ENCODE assay signal across 8 cellular contexts in genomic region chr4:99300934-99301333, GRCh38. TPM values are rescaled to one million over a fixed set of nuclear protein-coding genes. Genes with fewer than 3 reads are reported as not detected.
A peak's percentile ranks its signal among the peaks of the same experiment; 100 is the strongest.
DNase-seq lines count a peak whose midpoint lies in the region; ATAC-seq and TF ChIP-seq lines count a peak whose summit lies in the region.

No MANE protein-coding gene starts in this region.

- 0 out of 2 replicates have a peak overlapping the region, but pooled peaks have one; percentile 15 for H3K4me3 ChIP-seq in GM23248
- H3K4me3 ChIP-seq in SK-N-MC, result peak overlapping the region; percentile 27; the same call in 1 of the 2 replicates
- no peak overlapping the region for H3K4me3 ChIP-seq in heart right ventricle
- H3K4me3 ChIP-seq in gastrocnemius medialis, result no peak overlapping the region

- H3F3A ChIP-seq in GM23248 (ENCODE audit: insufficient read depth), result peaks cover 18% of the 10 kb centered on the region

- H3K9me3 ChIP-seq in GM23248 (ENCODE audit: low read depth), result no peaks in the 10 kb centered on the region
- no peaks in the 10 kb centered on the region for H3K9me3 ChIP-seq in SK-N-MC (ENCODE audit: low read depth, low read length)
- peaks cover 0 to 47% (median 9%) of the 10 kb centered on the region in 11 donors for H3K9me3 ChIP-seq in heart right ventricle
- H3K9me3 ChIP-seq in gastrocnemius medialis, result no peaks in the 10 kb centered on the region

- no peak for TF ChIP-seq CTCF in heart right ventricle (IDR thresholded peaks at IDR 0.05)
- TF ChIP-seq CTCF in gastrocnemius medialis (IDR thresholded peaks at IDR 0.05 in 4 of 5, conservative IDR thresholded peaks at IDR 0.05 in 1 of 5), result no peak
- no peak for TF ChIP-seq CTCF in progenitor cell of endocrine pancreas (IDR thresholded peaks at IDR 0.05; ENCODE audit: unreplicated experiment)

- H3K27ac ChIP-seq in GM23248, result peak overlapping the region; percentile 40
- peak overlapping the region; percentile 32; the same call in 1 of the 2 replicates for H3K27ac ChIP-seq in SK-N-MC
- peak overlapping the region in 8 of 10 donors; percentile 0 to 61 (median 46) for H3K27ac ChIP-seq in heart right ventricle
- H3K27ac ChIP-seq in gastrocnemius medialis, result peak overlapping the region; percentile 56 to 69 (median 60)

- H3K36me3 ChIP-seq in GM23248 (ENCODE audit: low read depth) (no peaks in the 10 kb centered on the region), SK-N-MC (ENCODE audit: insufficient read depth, low read length) (no peaks in the 10 kb centered on the region), heart right ventricle (no peaks in the 10 kb centered on the region), gastrocnemius medialis (no peaks in the 10 kb centered on the region)

- H3K4me3 Mint-ChIP-seq in progenitor cell of endocrine pancreas (ENCODE audit: low read depth), result no peak overlapping the region

- intact Hi-C loops in heart right ventricle (cut with DNase I) (loop anchor here in 1 of 10 donors (10.0 kb wide), 1 partner anchor 96 kb away; no protein-coding TSS in a partner anchor), gastrocnemius medialis (cut with DNase I; ENCODE audit: low total_unique reads) (loop anchor here (2.0 kb wide), 1 partner anchor 22 kb away; no protein-coding TSS in a partner anchor)

- WGBS in GM23248 (ENCODE audit: low coverage in 1 of 2, low lambda C conversion rate in 2 of 2, missing lambda C conversion rate in 2 of 2), 2 experiments, result 3 to 6% methylated on average over 4 of the region's 4 CpGs
- WGBS in heart right ventricle, 2 donors, result 24 to 26% methylated on average over 4 of the region's 4 CpGs

- H3K27ac Mint-ChIP-seq in progenitor cell of endocrine pancreas, result no peak overlapping the region

- H3K36me3 Mint-ChIP-seq in progenitor cell of endocrine pancreas (ENCODE audit: insufficient read depth), result peaks cover 3% of the 10 kb centered on the region

- TF ChIP-seq POLR2A in gastrocnemius medialis (IDR thresholded peaks at IDR 0.05), result no peak

- in situ Hi-C loops in GM23248 (cut with MboI), result no loop called here
- in situ Hi-C loops in gastrocnemius medialis (cut with MboI; ENCODE audit: low sequenced_read_pairs in 4 of 4), result no loop called here

- H3K79me2 ChIP-seq in GM23248 (ENCODE audit: insufficient read depth), result no peaks in the 10 kb centered on the region

- H3K27me3 ChIP-seq in GM23248 (replicated peaks; ENCODE audit: insufficient read depth) (no peaks in the 10 kb centered on the region), heart right ventricle (no peaks in the 10 kb centered on the region), gastrocnemius medialis (no peaks in the 10 kb centered on the region)

- no peaks in the 10 kb centered on the region for H3K4me1 Mint-ChIP-seq in progenitor cell of endocrine pancreas (ENCODE audit: low read depth)

- H3K4me2 ChIP-seq in GM23248 (ENCODE audit: unreplicated experiment), result peak overlapping the region; percentile 27

- H3K9me2 ChIP-seq in GM23248 (ENCODE audit: insufficient read depth), result no peaks in the 10 kb centered on the region

- H3K9ac ChIP-seq in GM23248 (no peak overlapping the region), SK-N-MC (ENCODE audit: insufficient read length) (no peak overlapping the region)

- H3K4me1 ChIP-seq in GM23248 (ENCODE audit: insufficient read depth) (peaks cover 17% of the 10 kb centered on the region), heart right ventricle (peaks cover 0 to 16% (median 0%) of the 10 kb centered on the region in 9 donors), gastrocnemius medialis (peaks cover 10 to 16% of the 10 kb centered on the region in 2 donors)

- H3K9me3 Mint-ChIP-seq in progenitor cell of endocrine pancreas (ENCODE audit: low read depth), result peaks cover 31% of the 10 kb centered on the region

- no peaks in the 10 kb centered on the region for H3K27me3 Mint-ChIP-seq in progenitor cell of endocrine pancreas

- 0 out of 2 replicates have a peak overlapping the region, but pooled peaks have one; percentile 8 for H2AFZ ChIP-seq in GM23248

- no peaks in the 10 kb centered on the region for H4K20me1 ChIP-seq in GM23248 (ENCODE audit: insufficient read depth)

- peak; percentile 55 to 93 (median 90) for ATAC-seq in heart right ventricle
- peak; percentile 90 to 96 for ATAC-seq in gastrocnemius medialis

- peak; percentile 91 for DNase-seq in GM23248
- DNase-seq in SK-N-MC (ENCODE audit: low read depth, low spot score), result peak; percentile 85
- DNase-seq in heart right ventricle, result peak; percentile 60 to 85
- peak; percentile 79 to 84 for DNase-seq in gastrocnemius medialis
- no peak for DNase-seq in activated CD4-positive, alpha-beta T cell treated with anti-CD3 and anti-CD28 coated beads, Interleukin-2, amount 50 U/mL, for 48 hours
- DNase-seq in GF-D8 (lab: John Stamatoyannopoulos, UW), result no peak
- DNase-seq in progenitor cell of endocrine pancreas (ENCODE audit: low spot score, unreplicated experiment), result no peak
- DNase-seq in Kasumi-1 (lab: John Stamatoyannopoulos, UW), result no peak

RNA-seq across cellular contexts. Expression of gene ADH1A, which starts 10.1 kb away (rescaled TPM):
- total RNA-seq in GM23248 (2014; rRNA removed; shearing (Covaris generic)), result not detected in 2 replicates
- polyA plus RNA-seq in GM23248 (2016; fragmentation: Nextera tagmentation; extraction: Ambion mirVana), result not detected in 2 replicates
- under 1 TPM in 4 of 10 donors, not detected in 6; 0.21 to 1.00 (median 0.78) TPM for total RNA-seq in heart right ventricle
- not detected for polyA plus RNA-seq in heart right ventricle
- 1 to 10 TPM in 1 of 4 donors, under 1 TPM in 1, not detected in 2; 0.33 to 2.0 TPM for total RNA-seq in gastrocnemius medialis
- 5.6 TPM in 2 replicates for total RNA-seq in progenitor cell of endocrine pancreas

RNA-seq across cellular contexts. Expression of gene ADH1B, which starts 20.3 kb away (rescaled TPM):
- total RNA-seq in GM23248 (2014; rRNA removed; shearing (Covaris generic)), result not detected in 2 replicates
- polyA plus RNA-seq in GM23248 (2016; fragmentation: Nextera tagmentation; extraction: Ambion mirVana), result 0.15 TPM in 1 of 2 replicates, not detected in the other
- total RNA-seq in heart right ventricle, result 100 to 1,000 TPM in 3 of 10 donors, 10 to 100 TPM in 7; 12.6 to 257 (median 28.1) TPM
- 10 to 100 TPM; 41.7 to 84.9 TPM for polyA plus RNA-seq in heart right ventricle
- total RNA-seq in gastrocnemius medialis, result 100 to 1,000 TPM in 3 of 4 donors, 10 to 100 TPM in 1; 67.9 to 167 (median 119) TPM
- total RNA-seq in progenitor cell of endocrine pancreas, result 0.29 and 0.53 TPM in 2 replicates

RNA-seq across cellular contexts. Expression of gene ADH1C, which starts 51.6 kb away (rescaled TPM):
- total RNA-seq in GM23248 (2014; rRNA removed; shearing (Covaris generic)), result not detected in 2 replicates
- polyA plus RNA-seq in GM23248 (2016; fragmentation: Nextera tagmentation; extraction: Ambion mirVana), result not detected in 2 replicates
- total RNA-seq in heart right ventricle, result 1 to 10 TPM in 9 of 10 donors, under 1 TPM in 1; 0.85 to 8.6 (median 2.1) TPM
- 1 to 10 TPM; 1.6 to 8.3 TPM for polyA plus RNA-seq in heart right ventricle
- 10 to 100 TPM; 16.1 to 30.6 (median 26.6) TPM for total RNA-seq in gastrocnemius medialis
- total RNA-seq in progenitor cell of endocrine pancreas, result 3.3 and 4.6 TPM in 2 replicates

Comparison
In these comparisons a context has a peak if more than half of its experiments do, and no peak if none do; other contexts are left out.
1. DNase-seq: peak in GM23248 (single experiment), SK-N-MC (single experiment), heart right ventricle (2 of 2) and gastrocnemius medialis (2 of 2); none in activated CD4-positive, alpha-beta T cell treated with anti-CD3 and anti-CD28 coated beads, Interleukin-2, amount 50 U/mL, for 48 hours (0 of 2), GF-D8 (single experiment), progenitor cell of endocrine pancreas (single experiment) and Kasumi-1 (0 of 2).
2. H3K4me3 ChIP-seq: peak in GM23248 (single experiment) and SK-N-MC (single experiment); none in heart right ventricle (0 of 10) and gastrocnemius medialis (0 of 4).
3. Peak in every context shown above with its lines, with median percentiles within 50 percentile points of each other: H3K27ac ChIP-seq.